ENCODE assay signal across 8 cellular contexts in the genomic region with DNA sequence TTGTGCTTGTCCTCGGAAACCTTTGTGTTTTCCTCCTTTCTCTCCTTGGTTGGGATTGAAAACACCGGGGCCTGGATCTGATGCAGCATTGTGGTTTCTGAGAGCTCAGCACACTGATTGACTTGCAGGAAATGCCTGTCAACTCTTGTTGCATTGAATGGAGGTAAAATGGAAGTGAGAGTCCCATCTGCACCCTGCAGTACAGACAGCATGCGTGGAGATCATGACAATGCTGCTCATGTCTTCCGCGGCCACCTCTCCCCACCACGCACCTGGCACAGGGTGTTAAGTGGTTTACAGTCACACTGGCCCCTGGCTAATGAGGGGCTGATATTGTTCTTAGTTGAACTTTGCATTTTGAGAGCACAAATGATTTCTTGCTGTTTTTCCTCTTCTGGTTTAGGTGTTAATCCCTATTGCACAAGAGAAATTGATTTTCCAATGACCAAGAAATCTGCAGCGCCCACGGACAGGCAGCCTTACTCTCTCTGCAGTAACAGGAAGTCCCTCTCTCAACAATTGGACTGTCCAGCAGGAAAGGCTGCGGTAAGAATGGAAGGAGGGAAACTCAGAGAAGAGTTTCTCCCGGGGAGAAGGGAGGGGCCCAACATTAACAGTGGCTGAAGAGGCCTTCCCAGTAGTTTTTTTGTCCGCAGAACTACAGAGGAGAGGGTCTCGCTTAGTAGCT. TPM values are rescaled to one million over a fixed set of nuclear protein-coding genes. Genes with fewer than 3 reads are reported as not detected.
A peak's percentile ranks its signal among the peaks of the same experiment; 100 is the strongest.
DNase-seq lines count a peak whose midpoint lies in the region; ATAC-seq and TF ChIP-seq lines count a peak whose summit lies in the region.

No MANE protein-coding gene starts in this region.

- 41% methylated on average over 12 of the region's 12 CpGs for whole genome bisulfite sequencing in SK-N-SH (ENCODE audit: low lambda C conversion rate)
- 34 to 46% (median 42%) methylated on average over 11 to 12 of the region's 12 CpGs for WGBS in adrenal gland, 4 donors

- no peaks in the 10 kb centered on the region for H3F3A ChIP-seq in SK-N-SH (replicated peaks; ENCODE audit: insufficient read depth)

- no peaks in the 10 kb centered on the region for H3K79me2 ChIP-seq in SK-N-SH (ENCODE audit: insufficient read depth)

- POLR2A ChIA-PET in SK-N-SH (lab: Yijun Ruan, JAX): interaction anchor here (2.0 to 2.2 kb wide), 2 partner anchors 105 to 159 kb away, joined by 4 to 8 read pairs; no protein-coding TSS in a partner anchor

- H3K36me3 ChIP-seq in BLaER1 treated with 17β-estradiol and CSF1 and Interleukin-3, amounts not matched to agents 10 nM and 100 nM: no peaks in the 10 kb centered on the region
- no peaks in the 10 kb centered on the region for H3K36me3 ChIP-seq in SK-N-SH (replicated peaks in 1 of 2; ENCODE audit: control insufficient read depth in 1 of 2, insufficient read depth in 2 of 2, low read length in 1 of 2)
- H3K36me3 ChIP-seq in adrenal gland (replicated peaks in 1 of 2): no peaks in the 10 kb centered on the region

- H3K9ac ChIP-seq in BLaER1 treated with 17β-estradiol and CSF1 and Interleukin-3, amounts not matched to agents 10 nM and 100 nM: 0 out of 22 replicates have a peak overlapping the region, but pooled peaks of 1 of the 11 experiments have one; percentile 4
- no peak overlapping the region for H3K9ac ChIP-seq in SK-N-SH

- TF ChIP-seq POLR2A in adrenal gland (IDR thresholded peaks at IDR 0.05): no peak

- H3K9me3 ChIP-seq in BLaER1 treated with 17β-estradiol and CSF1 and Interleukin-3, amounts not matched to agents 10 nM and 100 nM (replicated peaks in 1 of 11): no peaks in the 10 kb centered on the region
- H3K9me3 ChIP-seq in SK-N-SH: no peaks in the 10 kb centered on the region
- no peaks in the 10 kb centered on the region for H3K9me3 ChIP-seq in adrenal gland (replicated peaks in 1 of 3)

- H3K4me3 ChIP-seq in BLaER1 treated with 17β-estradiol and CSF1 and Interleukin-3, amounts not matched to agents 10 nM and 100 nM: peak overlapping the region in 1 of 10 experiments; percentile 1; a peak in 1 of 20 replicates
- H3K4me3 ChIP-seq in SK-N-SH (ENCODE audit: low read depth in 2 of 2, low read length in 1 of 2) (peak overlapping the region in 1 of 2 experiments; percentile 45; a peak in 1 of 4 replicates), adrenal gland (no peak overlapping the region)

- TF ChIP-seq EP300 in SK-N-SH (IDR thresholded peaks at IDR 0.05; ENCODE audit: borderline replicate concordance in 1 of 2, low read depth in 1 of 2, low read length in 1 of 2): no peak

- no peaks in the 10 kb centered on the region for H3K9me2 ChIP-seq in SK-N-SH

- H2AFZ ChIP-seq in SK-N-SH (ENCODE audit: low read depth): no peak overlapping the region

- no peaks in the 10 kb centered on the region for H4K20me1 ChIP-seq in BLaER1 treated with 17β-estradiol and CSF1 and Interleukin-3, amounts not matched to agents 10 nM and 100 nM
- H4K20me1 ChIP-seq in SK-N-SH (ENCODE audit: insufficient read depth): no peaks in the 10 kb centered on the region

- TF ChIP-seq RAD21 in SK-N-SH (IDR thresholded peaks at IDR 0.05; ENCODE audit: low read length): no peak

- CTCF ChIA-PET in SK-N-SH (lab: Yijun Ruan, JAX): interaction anchor here (0.6 to 8.5 kb wide), 84 partner anchors 8 to 817 kb away, joined by 3 to 451 read pairs (median 8); a partner anchor contains a TSS

- DNase-seq in SK-N-SH (no peak), inferior parietal cortex (ENCODE audit: extremely low spot score) (peak; percentile 9), middle frontal gyrus (ENCODE audit: extremely low spot score, low spot score) (no peak), NCI-H2029 (lab: John Stamatoyannopoulos, UW) (no peak), adrenal gland (no peak)

- intact Hi-C loops in adrenal gland (cut with DNase I): loop anchor here (5.0 to 10.0 kb wide), 3 partner anchors 113 to 291 kb away; no protein-coding TSS in a partner anchor

- no peak for TF ChIP-seq CTCF in SK-N-SH (IDR thresholded peaks at IDR 0.05)
- no peak for TF ChIP-seq CTCF in adrenal gland (IDR thresholded peaks at IDR 0.05)

- ATAC-seq in GM19035 (IDR thresholded peaks at IDR 0.05; ENCODE audit: unreplicated experiment): peak; percentile 17
- ATAC-seq in HG03097 (IDR thresholded peaks at IDR 0.05; ENCODE audit: low FRiP score, unreplicated experiment): no peak

- H3K27ac ChIP-seq in BLaER1 treated with 17β-estradiol and CSF1 and Interleukin-3, amounts not matched to agents 10 nM and 100 nM: no peak overlapping the region
- H3K27ac ChIP-seq in SK-N-SH (ENCODE audit: low read depth in 2 of 2, low read length in 1 of 2): no peak overlapping the region
- H3K27ac ChIP-seq in adrenal gland: no peak overlapping the region

- no peaks in the 10 kb centered on the region for H3K27me3 ChIP-seq in BLaER1 treated with 17β-estradiol and CSF1 and Interleukin-3, amounts not matched to agents 10 nM and 100 nM
- H3K27me3 ChIP-seq in SK-N-SH (ENCODE audit: insufficient read depth): peaks cover 12% of the 10 kb centered on the region; the same call in 1 of the 2 replicates
- no peaks in the 10 kb centered on the region for H3K27me3 ChIP-seq in adrenal gland

- peak overlapping the region; percentile 58 to 86 (median 71) for H3K4me2 ChIP-seq in BLaER1 treated with 17β-estradiol and CSF1 and Interleukin-3, amounts not matched to agents 10 nM and 100 nM
- peak overlapping the region; percentile 47; the same call in 1 of the 2 replicates for H3K4me2 ChIP-seq in SK-N-SH

- H3K4me1 ChIP-seq in BLaER1 treated with 17β-estradiol and CSF1 and Interleukin-3, amounts not matched to agents 10 nM and 100 nM: peaks cover 42 to 58% (median 45%) of the 10 kb centered on the region in 10 experiments
- peaks cover 5 to 11% of the 10 kb centered on the region in 2 experiments; a peak in 2 of 4 replicates for H3K4me1 ChIP-seq in SK-N-SH (ENCODE audit: control insufficient read depth in 1 of 2, insufficient read depth in 2 of 2, low read depth in 1 of 2, low read length in 1 of 2)
- peaks cover 0 to 3% of the 10 kb centered on the region in 2 donors for H3K4me1 ChIP-seq in adrenal gland (replicated peaks in 1 of 2)

TF ChIP-seq in SK-N-SH, 30 proteins besides CTCF, POLR2A, EP300 and RAD21:
- TF ChIP-seq, protein P1, sequence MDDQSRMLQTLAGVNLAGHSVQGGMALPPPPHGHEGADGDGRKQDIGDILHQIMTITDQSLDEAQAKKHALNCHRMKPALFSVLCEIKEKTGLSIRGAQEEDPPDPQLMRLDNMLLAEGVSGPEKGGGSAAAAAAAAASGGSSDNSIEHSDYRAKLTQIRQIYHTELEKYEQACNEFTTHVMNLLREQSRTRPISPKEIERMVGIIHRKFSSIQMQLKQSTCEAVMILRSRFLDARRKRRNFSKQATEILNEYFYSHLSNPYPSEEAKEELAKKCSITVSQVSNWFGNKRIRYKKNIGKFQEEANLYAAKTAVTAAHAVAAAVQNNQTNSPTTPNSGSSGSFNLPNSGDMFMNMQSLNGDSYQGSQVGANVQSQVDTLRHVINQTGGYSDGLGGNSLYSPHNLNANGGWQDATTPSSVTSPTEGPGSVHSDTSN (IDR thresholded peaks at IDR 0.05): 0 out of 2 replicates have a peak, but pooled peaks have one; percentile 27
- TF ChIP-seq FOSL2 (IDR thresholded peaks at IDR 0.05; ENCODE audit: borderline replicate concordance, low read depth): no peak

RNA-seq across cellular contexts. Expression of a gene that starts 58.5 kb away (rescaled TPM):
- 1.6 and 3.2 TPM in 2 replicates for polyA plus RNA-seq in SK-N-SH (2012; rRNA removed)
- polyA plus RNA-seq in SK-N-SH (2012; cell fraction: cytosol; rRNA removed): 1.0 and 1.4 TPM in 2 replicates
- polyA plus RNA-seq in SK-N-SH (2012; cell fraction: nucleus; rRNA removed): 5.7 and 6.5 TPM in 2 replicates
- total RNA-seq in adrenal gland: 1 to 10 TPM in 7 of 8 donors, under 1 TPM in 1; 0.97 to 6.1 (median 3.3) TPM
- polyA plus RNA-seq in adrenal gland: 1 to 10 TPM; 3.4 to 5.1 (median 3.8) TPM
